ENCODE assay signal across 28 cellular contexts in the genomic region with DNA sequence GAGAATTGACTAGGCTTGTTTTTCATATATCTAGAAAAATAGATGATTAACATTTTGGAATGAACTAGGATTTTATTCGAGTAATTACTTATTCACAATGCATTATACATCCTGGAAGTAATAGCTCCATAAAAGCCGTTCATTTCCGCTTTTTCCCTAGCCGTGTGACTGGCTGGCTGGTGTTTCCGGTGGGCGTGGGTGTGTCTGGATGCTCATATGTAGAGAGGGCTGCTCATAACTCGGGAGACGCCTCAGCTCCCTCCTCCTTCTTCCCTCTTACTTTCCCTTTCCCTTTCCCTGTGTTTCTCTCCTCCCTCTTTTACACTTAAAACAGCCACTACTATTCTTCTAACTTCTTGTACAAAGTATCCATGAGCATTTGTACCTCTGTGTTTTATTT.
DNase-seq lines count a peak whose midpoint lies in the region; ATAC-seq and TF ChIP-seq lines count a peak whose summit lies in the region.
"Had no signal": no experiment of that assay in that cellular context is flagged by ENCODE, and none has a peak within 500 bp of the region (broad histone marks: within the 10 kb centered on the region; RNA-seq: fewer than 3 reads in every experiment).

No MANE protein-coding gene starts in this region.

- H3K36me3 ChIP-seq in HEK293 (ENCODE audit: control insufficient read depth in 2 of 2, insufficient read depth in 1 of 2, low read length in 2 of 2) (no peaks in the 10 kb centered on the region), Panc1 (ENCODE audit: control insufficient read depth, insufficient read depth, low read length) (no peaks in the 10 kb centered on the region)

- H3K4me1 ChIP-seq in HEK293 (ENCODE audit: control insufficient read depth, insufficient read depth, low read length) (no peaks in the 10 kb centered on the region), Panc1 (ENCODE audit: control insufficient read depth, insufficient read depth, low read length) (no peaks in the 10 kb centered on the region)

- POLR2A ChIA-PET in HEK293 (lab: Yijun Ruan, JAX) = no interaction called here
- POLR2A ChIA-PET in Panc1 (lab: Charles Lee) = no interaction called here

- intact Hi-C loops in Panc1 (cut with micrococcal nuclease; ENCODE audit: unreplicated experiment) = no loop called here

- no TSS peak for BruUV-seq in Panc1 (replicated peaks; lab: Mats Ljungman, UMichigan)

- H3K27ac ChIP-seq in HEK293 (ENCODE audit: extremely low read depth, low read depth, low read length) (no peak overlapping the region), Panc1 (ENCODE audit: low read length) (no peak overlapping the region)
- H3K27ac ChIP-seq: skin epidermis had no signal

- H3K9me3 ChIP-seq in HEK293 (ENCODE audit: control insufficient read depth, insufficient read depth, low read depth, low read length) (no peaks in the 10 kb centered on the region; the same call in 1 of the 2 replicates), Panc1 (ENCODE audit: control insufficient read depth, insufficient read depth, low read depth, low read length) (no peaks in the 10 kb centered on the region)

- TF ChIP-seq CTCF in HEK293 (tag by site-specific recombination; IDR thresholded peaks at IDR 0.05) (no peak), Panc1 (IDR thresholded peaks at IDR 0.05) (no peak), fibroblast of villous mesenchyme (IDR thresholded peaks at IDR 0.05; ENCODE audit: insufficient read depth, low read depth, low read length) (no peak)

- DNase-seq in DMS53 (lab: John Stamatoyannopoulos, UW) (peak; percentile 17), DMS53 treated with DMSO at 0.1 percent for 48 hours (lab: John Stamatoyannopoulos, UW; ENCODE audit: unreplicated experiment) (no peak), Panc1 (ENCODE audit: low read depth, low spot score) (peak; percentile 7), fibroblast of villous mesenchyme (ENCODE audit: low read depth) (peak; percentile 21), SKM-1 treated with dmso at 0.1 percent for 144 hours (lab: John Stamatoyannopoulos, UW; ENCODE audit: unreplicated experiment) (no peak)
- DNase-seq: 8988T; activated CD8-positive, alpha-beta memory T cell treated with anti-CD3 and anti-CD28 coated beads, Interleukin-2, amount 10 ng/mL, durations not matched to agents 7 days and 5 days; activated gamma-delta T cell; activated naive CD8-positive, alpha-beta T cell treated with anti-CD3 and anti-CD28 coated beads for 36 hours; activated T-cell treated with anti-CD3 and anti-CD28 coated beads, Interleukin-2, amount 50 U/mL, for 4 hours; anterior cingulate cortex; CD4-positive, CD25-positive, alpha-beta regulatory T cell; effector CD4-positive, alpha-beta T cell; H9; Karpas-422; mesenchymal stem cell; NCI-H510A; nephron progenitor cell; SHP77; SW 1271; T1000; trophoblast cell had no signal

- ATAC-seq in Panc1 (peak; percentile 75; the same call in 1 of the 2 replicates), GM19023 (IDR thresholded peaks at IDR 0.05; ENCODE audit: unreplicated experiment) (no peak), HG03175 (IDR thresholded peaks at IDR 0.05; ENCODE audit: unreplicated experiment) (no peak)
- ATAC-seq: activated CD8-positive, alpha-beta memory T cell treated with anti-CD3 and anti-CD28 coated beads, Interleukin-2, amount 10 ng/mL, durations not matched to agents 7 days and 5 days; activated T-cell treated with anti-CD3 and anti-CD28 coated beads, Interleukin-2, amount 50 U/mL, for 4 hours; left lobe of liver; stimulated activated memory B cell treated with anti-CD40 and anti-IgM and Interleukin-4, amounts not matched to agents 10 μg/mL and 1 μg/mL and 100 μg/mL, for 72 hours had no signal

- in situ Hi-C loops in Panc1 (cut with HindIII; ENCODE audit: low pct_unique_long_range_greater_than_20kb, low sequenced_read_pairs) = no loop called here

- CTCF ChIA-PET in HEK293 (lab: Yijun Ruan, JAX) (interaction anchor here (0.7 kb wide), 1 partner anchor 1594 kb away, joined by 3 read pairs; no protein-coding TSS in a partner anchor), Panc1 (lab: Charles Lee) (no interaction called here)

- H3K27me3 ChIP-seq in Panc1 (ENCODE audit: control insufficient read depth, insufficient read depth, low read length) = no peaks in the 10 kb centered on the region

- H3K4me3 ChIP-seq in HEK293 (ENCODE audit: low read depth, low read length) (no peak overlapping the region), Panc1 (ENCODE audit: low read depth in 2 of 2, low read length in 2 of 2) (no peak overlapping the region), fibroblast of villous mesenchyme (ENCODE audit: low read depth, low read length) (no peak overlapping the region)
- H3K4me3 ChIP-seq: skin epidermis had no signal

TF ChIP-seq in HEK293, 187 proteins besides CTCF, POLR2A, EP300 and RAD21:
- peak; percentile 22 for TF ChIP-seq SP2 (tag by site-specific recombination; IDR thresholded peaks at IDR 0.05)
- TF ChIP-seq, protein P1, sequence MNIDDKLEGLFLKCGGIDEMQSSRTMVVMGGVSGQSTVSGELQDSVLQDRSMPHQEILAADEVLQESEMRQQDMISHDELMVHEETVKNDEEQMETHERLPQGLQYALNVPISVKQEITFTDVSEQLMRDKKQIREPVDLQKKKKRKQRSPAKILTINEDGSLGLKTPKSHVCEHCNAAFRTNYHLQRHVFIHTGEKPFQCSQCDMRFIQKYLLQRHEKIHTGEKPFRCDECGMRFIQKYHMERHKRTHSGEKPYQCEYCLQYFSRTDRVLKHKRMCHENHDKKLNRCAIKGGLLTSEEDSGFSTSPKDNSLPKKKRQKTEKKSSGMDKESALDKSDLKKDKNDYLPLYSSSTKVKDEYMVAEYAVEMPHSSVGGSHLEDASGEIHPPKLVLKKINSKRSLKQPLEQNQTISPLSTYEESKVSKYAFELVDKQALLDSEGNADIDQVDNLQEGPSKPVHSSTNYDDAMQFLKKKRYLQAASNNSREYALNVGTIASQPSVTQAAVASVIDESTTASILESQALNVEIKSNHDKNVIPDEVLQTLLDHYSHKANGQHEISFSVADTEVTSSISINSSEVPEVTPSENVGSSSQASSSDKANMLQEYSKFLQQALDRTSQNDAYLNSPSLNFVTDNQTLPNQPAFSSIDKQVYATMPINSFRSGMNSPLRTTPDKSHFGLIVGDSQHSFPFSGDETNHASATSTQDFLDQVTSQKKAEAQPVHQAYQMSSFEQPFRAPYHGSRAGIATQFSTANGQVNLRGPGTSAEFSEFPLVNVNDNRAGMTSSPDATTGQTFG (tag by site-specific recombination; IDR thresholded peaks at IDR 0.05; ENCODE audit: borderline replicate concordance) = no peak
- TF ChIP-seq SP3 (tag by site-specific recombination; IDR thresholded peaks at IDR 0.05) = peak; percentile 37
TF ChIP-seq in HEK293: peak in this region for 2.

Comparison
In these comparisons a context has a peak if more than half of its experiments do, and no peak if none do; other contexts are left out.
1. DNase-seq: peak in DMS53 (single experiment), Panc1 (single experiment) and fibroblast of villous mesenchyme (single experiment); none in DMS53 treated with DMSO at 0.1 percent for 48 hours (single experiment) and SKM-1 treated with dmso at 0.1 percent for 144 hours (single experiment).